ENCODE assay signal across 8 cellular contexts in the genomic region with DNA sequence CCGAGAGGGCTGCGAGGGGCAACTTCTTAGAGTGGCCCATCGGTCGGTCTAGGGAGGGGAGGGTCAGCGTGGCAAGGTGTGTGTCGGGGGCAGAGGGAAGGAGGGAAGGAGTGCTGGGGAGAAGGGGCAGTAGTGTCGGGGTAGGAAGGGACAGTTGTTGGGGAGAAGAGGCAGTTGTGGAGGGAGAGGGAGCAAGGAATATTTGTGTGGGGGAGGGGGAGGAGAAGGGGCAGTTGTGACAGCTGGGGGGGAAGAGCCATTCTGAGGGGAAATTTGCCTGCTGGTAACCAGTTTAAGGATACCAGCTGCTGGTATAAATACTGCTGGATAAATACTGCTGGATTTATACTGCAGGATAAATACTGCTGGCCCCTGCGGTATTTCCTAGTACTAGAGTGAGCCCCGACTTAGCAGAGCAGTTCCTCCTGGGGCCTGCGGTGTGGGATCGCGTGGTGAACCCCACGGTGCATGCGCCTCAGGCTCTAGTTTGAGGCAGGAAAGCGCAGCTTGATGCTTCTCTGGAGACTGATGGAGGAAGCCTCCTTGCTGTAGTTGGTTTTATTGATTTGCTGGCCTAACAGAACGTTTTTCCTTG. TPM values are rescaled to one million over a fixed set of nuclear protein-coding genes. Genes with fewer than 3 reads are reported as not detected.
DNase-seq lines count a peak whose midpoint lies in the region; ATAC-seq, FAIRE-seq and TF ChIP-seq lines count a peak whose summit lies in the region.

No MANE protein-coding gene starts in this region.

- H3K4me1 Mint-ChIP-seq in endothelial cell (ENCODE audit: unreplicated experiment) = peaks cover 33% of the 10 kb centered on the region

- H3K4me2 ChIP-seq in neuronal stem cell (ENCODE audit: insufficient read depth, low read length, poor library complexity, severe bottlenecking) = peak overlapping the region; percentile 82

- no peak for DNase-seq in H7
- no peak for DNase-seq in Panc1 (ENCODE audit: low read depth, low spot score)
- DNase-seq in endothelial cell (ENCODE audit: low spot score) = no peak
- DNase-seq in neuronal stem cell (ENCODE audit: low spot score) = no peak
- DNase-seq in GM12892 (ENCODE audit: insufficient read length) = no peak
- no peak for DNase-seq in HUDEP-2 (lab: John Stamatoyannopoulos, UW; ENCODE audit: unreplicated experiment in 76 of 76)
- DNase-seq in AG20443 (ENCODE audit: low spot score) = no peak

- no peak overlapping the region for H2BK5ac ChIP-seq in neuronal stem cell (ENCODE audit: low read length)

- H2AK5ac ChIP-seq in neuronal stem cell (ENCODE audit: low read depth, low read length) = no peak overlapping the region

- peak overlapping the region; percentile 67 for H3K9ac ChIP-seq in neuronal stem cell (ENCODE audit: low read depth, low read length, poor library complexity)

- intact Hi-C loops in Panc1 (cut with micrococcal nuclease; ENCODE audit: unreplicated experiment) = no loop called here

- H3K27me3 Mint-ChIP-seq in endothelial cell (ENCODE audit: unreplicated experiment) = peaks cover 2% of the 10 kb centered on the region

- POLR2A ChIA-PET in Panc1 (lab: Charles Lee) = no interaction called here

- no peak for FAIRE-seq in GM12892 (lab: Jason Lieb, UNC)

- H3K4me3 Mint-ChIP-seq in endothelial cell (ENCODE audit: unreplicated experiment) = peak overlapping the region; percentile 84

- H2BK12ac ChIP-seq in neuronal stem cell (ENCODE audit: low read length) = no peak overlapping the region

- peak overlapping the region; percentile 100 for H2AFZ ChIP-seq in neuronal stem cell (ENCODE audit: low read length)

- H3K36me3 ChIP-seq in H7 (replicated peaks; ENCODE audit: control insufficient read depth, insufficient read depth, low read length) = no peaks in the 10 kb centered on the region
- no peaks in the 10 kb centered on the region for H3K36me3 ChIP-seq in Panc1 (ENCODE audit: control insufficient read depth, insufficient read depth, low read length)
- no peaks in the 10 kb centered on the region for H3K36me3 ChIP-seq in neuronal stem cell (replicated peaks in 1 of 2; ENCODE audit: control insufficient read depth in 2 of 2, insufficient read depth in 2 of 2, low read length in 2 of 2)

- H3K27me3 ChIP-seq in H7 (ENCODE audit: control insufficient read depth, insufficient read depth, low read length) (peaks cover 17% of the 10 kb centered on the region), Panc1 (ENCODE audit: control insufficient read depth, insufficient read depth, low read length) (no peaks in the 10 kb centered on the region), neuronal stem cell (ENCODE audit: control insufficient read depth in 3 of 3, insufficient read depth in 3 of 3, low read depth in 1 of 3, low read length in 3 of 3) (peaks cover 0 to 24% (median 2%) of the 10 kb centered on the region in 3 experiments)

- H3K18ac ChIP-seq in neuronal stem cell (ENCODE audit: low read length) = peak overlapping the region; percentile 69

- H3K9me3 Mint-ChIP-seq in endothelial cell (ENCODE audit: unreplicated experiment) = no peaks in the 10 kb centered on the region

- no CpG with 5 or more reads among the region's 16 CpGs for WGBS in neuronal stem cell (ENCODE audit: extremely low coverage in 2 of 2, insufficient read length in 2 of 2, insufficient replicate concordance in 1 of 2), 2 donors

- no TSS peak for BruUV-seq in Panc1 (replicated peaks; lab: Mats Ljungman, UMichigan)

- ATAC-seq in Panc1 (no peak), HG03432 (IDR thresholded peaks at IDR 0.05; ENCODE audit: unreplicated experiment) (no peak)

- H3K4me3 ChIP-seq in H7 (ENCODE audit: insufficient read depth, low read depth, low read length) (peak overlapping the region; percentile 67), Panc1 (ENCODE audit: low read depth in 2 of 2, low read length in 2 of 2) (peak overlapping the region; percentile 55 to 64), neuronal stem cell (ENCODE audit: low read length in 2 of 2) (peak overlapping the region; percentile 72 to 92)

- no peak for TF ChIP-seq POLR2A in GM12892 (IDR thresholded peaks at IDR 0.05; ENCODE audit: low read depth, low read length)

- no peak overlapping the region for H2BK120ac ChIP-seq in neuronal stem cell (ENCODE audit: low read depth, low read length)

- in situ Hi-C loops in Panc1 (cut with HindIII; ENCODE audit: low pct_unique_long_range_greater_than_20kb, low sequenced_read_pairs) = no loop called here

- H3K36me3 Mint-ChIP-seq in endothelial cell (ENCODE audit: low read depth, unreplicated experiment) = no peaks in the 10 kb centered on the region

- H3K79me1 ChIP-seq in neuronal stem cell (ENCODE audit: low read depth, low read length) = no peaks in the 10 kb centered on the region

- H3K4me1 ChIP-seq in Panc1 (ENCODE audit: control insufficient read depth, insufficient read depth, low read length) (peaks cover 5% of the 10 kb centered on the region), neuronal stem cell (ENCODE audit: control insufficient read depth in 2 of 2, insufficient read depth in 1 of 2, low read depth in 1 of 2, low read length in 2 of 2) (peaks cover 31 to 49% of the 10 kb centered on the region in 2 donors)

- peak overlapping the region; percentile 18 for H2BK15ac ChIP-seq in neuronal stem cell (ENCODE audit: low read length)

- H3K14ac ChIP-seq in neuronal stem cell (ENCODE audit: low read length) = no peak overlapping the region

- H3K23ac ChIP-seq in neuronal stem cell (ENCODE audit: low read depth, low read length, poor library complexity) = no peak overlapping the region

- no peak overlapping the region for H4K8ac ChIP-seq in neuronal stem cell (ENCODE audit: low read depth, low read length)

- TF ChIP-seq CTCF in Panc1 (IDR thresholded peaks at IDR 0.05) = no peak
- TF ChIP-seq CTCF in endothelial cell (IDR thresholded peaks at IDR 0.05; ENCODE audit: unreplicated experiment) = no peak

- no peak overlapping the region for H3K4ac ChIP-seq in neuronal stem cell (ENCODE audit: low read length)

- H3K27ac ChIP-seq in Panc1 (ENCODE audit: low read length) = no peak overlapping the region
- H3K27ac ChIP-seq in neuronal stem cell (replicated peaks; ENCODE audit: low read length) = no peak overlapping the region

- H3K9me3 ChIP-seq in Panc1 (ENCODE audit: control insufficient read depth, insufficient read depth, low read depth, low read length) = no peaks in the 10 kb centered on the region
- peaks cover 0 to 1% of the 10 kb centered on the region in 2 donors for H3K9me3 ChIP-seq in neuronal stem cell (replicated peaks in 1 of 2; ENCODE audit: control insufficient read depth in 2 of 2, insufficient read depth in 1 of 2, low read depth in 1 of 2, low read length in 2 of 2)

- CTCF ChIA-PET in Panc1 (lab: Charles Lee) = no interaction called here

- H4K91ac ChIP-seq in neuronal stem cell (ENCODE audit: low read depth, low read length, poor library complexity) = no peak overlapping the region

- peak overlapping the region; percentile 52 for H3K27ac Mint-ChIP-seq in endothelial cell (ENCODE audit: unreplicated experiment)

RNA-seq across cellular contexts. Expression of a gene that starts 0.3 kb away (rescaled TPM):
- 0.11 and 0.24 TPM in 2 replicates for total RNA-seq in H7 (2014; rRNA removed; shearing (Covaris generic))
- 0.13 TPM for total RNA-seq in Panc1 (2021; ENCODE audit: unreplicated experiment)
- 0.13 TPM for polyA plus RNA-seq in Panc1 (2012; ENCODE audit: insufficient read length)
- total RNA-seq in endothelial cell (ENCODE audit: unreplicated experiment) = 0.72 TPM
- polyA plus RNA-seq in neuronal stem cell (2013, experiment 1 of 2) = 0.77 TPM
- polyA plus RNA-seq in neuronal stem cell (2013, experiment 2 of 2) = 0.61 TPM
- polyA plus RNA-seq in GM12892 (2012; ENCODE audit: missing spikeins) = not detected

RNA-seq across cellular contexts. Expression of a gene that starts 12.9 kb away (rescaled TPM):
- 6.0 and 6.4 TPM in 2 replicates for total RNA-seq in H7 (2014; rRNA removed; shearing (Covaris generic))
- 2.5 TPM for total RNA-seq in Panc1 (2021; ENCODE audit: unreplicated experiment)
- 2.7 TPM for polyA plus RNA-seq in Panc1 (2012; ENCODE audit: insufficient read length)
- 61.9 TPM for total RNA-seq in endothelial cell (ENCODE audit: unreplicated experiment)
- polyA plus RNA-seq in neuronal stem cell (2013, experiment 1 of 2) = 35.0 TPM
- 34.3 TPM for polyA plus RNA-seq in neuronal stem cell (2013, experiment 2 of 2)
- not detected for polyA plus RNA-seq in GM12892 (2012; ENCODE audit: missing spikeins)

RNA-seq across cellular contexts. Expression of a gene that starts 29.6 kb away (rescaled TPM):
- total RNA-seq in H7 (2014; rRNA removed; shearing (Covaris generic)) = 32.9 and 41.3 TPM in 2 replicates
- total RNA-seq in Panc1 (2021; ENCODE audit: unreplicated experiment) = 27.0 TPM
- polyA plus RNA-seq in Panc1 (2012; ENCODE audit: insufficient read length) = 36.6 TPM
- total RNA-seq in endothelial cell (ENCODE audit: unreplicated experiment) = 21.3 TPM
- 20.0 TPM for polyA plus RNA-seq in neuronal stem cell (2013, experiment 1 of 2)
- polyA plus RNA-seq in neuronal stem cell (2013, experiment 2 of 2) = 20.0 TPM
- polyA plus RNA-seq in GM12892 (2012; ENCODE audit: missing spikeins) = 14.8 TPM

RNA-seq across cellular contexts. Expression of a gene that starts 30.6 kb away (rescaled TPM):
- 97.5 and 99.4 TPM in 2 replicates for total RNA-seq in H7 (2014; rRNA removed; shearing (Covaris generic))
- total RNA-seq in Panc1 (2021; ENCODE audit: unreplicated experiment) = 129 TPM
- polyA plus RNA-seq in Panc1 (2012; ENCODE audit: insufficient read length) = 147 TPM
- total RNA-seq in endothelial cell (ENCODE audit: unreplicated experiment) = 95.5 TPM
- polyA plus RNA-seq in neuronal stem cell (2013, experiment 1 of 2) = 144 TPM
- polyA plus RNA-seq in neuronal stem cell (2013, experiment 2 of 2) = 143 TPM
- 84.0 TPM for polyA plus RNA-seq in GM12892 (2012; ENCODE audit: missing spikeins)
